ENCODE assay signal across 8 cellular contexts in genomic region chr3:16512435-16513140, GRCh38. TPM values are rescaled to one million over a fixed set of nuclear protein-coding genes. Genes with fewer than 3 reads are reported as not detected.
DNase-seq lines count a peak whose midpoint lies in the region; ATAC-seq and TF ChIP-seq lines count a peak whose summit lies in the region.

No MANE protein-coding gene starts in this region.

- peak; percentile 4 for ATAC-seq in GM21447 (IDR thresholded peaks at IDR 0.05; ENCODE audit: unreplicated experiment)

- no TSS peak for BruUV-seq in Caco-2 (replicated peaks; lab: Mats Ljungman, UMichigan)

- DNase-seq in Caco-2, result no peak
- DNase-seq in activated T-cell treated with anti-CD3 and anti-CD28 coated beads for 1 hour (ENCODE audit: low read depth), result peak; percentile 37
- DNase-seq in esophagus squamous epithelium (lab: John Stamatoyannopoulos, UW), result no peak
- DNase-seq in type B pancreatic cell (ENCODE audit: extremely low spot score, unreplicated experiment), result no peak
- no peak for DNase-seq in amygdala (lab: John Stamatoyannopoulos, UW)

- H3K4me1 ChIP-seq in Caco-2 (peaks cover 4% of the 10 kb centered on the region; the same call in 1 of the 2 replicates), Loucy (ENCODE audit: insufficient read depth, low read length, poor library complexity, severe bottlenecking) (peaks cover 87% of the 10 kb centered on the region), esophagus squamous epithelium (peaks cover 8 to 80% (median 52%) of the 10 kb centered on the region in 3 donors)

- 0% methylated on average over 7 to 8 of the region's 37 CpGs for WGBS in esophagus squamous epithelium, 2 donors

- H3K27ac Mint-ChIP-seq in Caco-2 (ENCODE audit: unreplicated experiment) (no peak overlapping the region), nephron (peak overlapping the region in 2 of 3 experiments; percentile 75 to 84), type B pancreatic cell (peak overlapping the region; percentile 34)

- TF ChIP-seq POLR2A in esophagus squamous epithelium (IDR thresholded peaks at IDR 0.05), result no peak

- H3K4me1 Mint-ChIP-seq in Caco-2 (ENCODE audit: low read depth, unreplicated experiment) (peaks cover 4% of the 10 kb centered on the region), nephron (peaks cover 55% of the 10 kb centered on the region), type B pancreatic cell (ENCODE audit: unreplicated experiment) (peaks cover 55% of the 10 kb centered on the region)

- H3K36me3 ChIP-seq in Caco-2 (ENCODE audit: control insufficient read depth, insufficient read depth, low read length) (no peaks in the 10 kb centered on the region; the same call in 1 of the 2 replicates), Loucy (ENCODE audit: insufficient read depth, low read length) (no peaks in the 10 kb centered on the region), esophagus squamous epithelium (no peaks in the 10 kb centered on the region)

- peaks cover 15% of the 10 kb centered on the region for H3F3A ChIP-seq in Loucy (ENCODE audit: low read depth)

- H3K27me3 Mint-ChIP-seq in Caco-2 (ENCODE audit: insufficient read depth, unreplicated experiment) (no peaks in the 10 kb centered on the region), nephron (ENCODE audit: low read depth) (peaks cover 26% of the 10 kb centered on the region), type B pancreatic cell (peaks cover 59% of the 10 kb centered on the region)

- no peaks in the 10 kb centered on the region for H3K36me3 Mint-ChIP-seq in Caco-2 (ENCODE audit: insufficient read depth, unreplicated experiment)
- no peaks in the 10 kb centered on the region for H3K36me3 Mint-ChIP-seq in nephron (ENCODE audit: low read depth)
- peaks cover 3% of the 10 kb centered on the region for H3K36me3 Mint-ChIP-seq in type B pancreatic cell

- H3K79me2 ChIP-seq in Loucy (ENCODE audit: insufficient read depth, low read length), result peaks cover 72% of the 10 kb centered on the region

- peak overlapping the region; percentile 95 for H3K9ac ChIP-seq in Loucy (ENCODE audit: low read depth, low read length, poor library complexity, severe bottlenecking)

- CTCF ChIA-PET in Caco-2 (lab: Charles Lee), result interaction anchor here (0.6 to 1.3 kb wide), 4 partner anchors 31 to 222 kb away, joined by 3 read pairs; no protein-coding TSS in a partner anchor

- no peaks in the 10 kb centered on the region for H3K9me3 Mint-ChIP-seq in Caco-2 (ENCODE audit: unreplicated experiment)
- peaks cover 2% of the 10 kb centered on the region for H3K9me3 Mint-ChIP-seq in nephron
- no peaks in the 10 kb centered on the region for H3K9me3 Mint-ChIP-seq in type B pancreatic cell

- peak overlapping the region; percentile 53; the same call in 1 of the 2 replicates for H2AFZ ChIP-seq in Loucy (ENCODE audit: low read length)

- intact Hi-C loops in Caco-2 (cut with micrococcal nuclease; ENCODE audit: unreplicated experiment), result loop anchor here (2.0 kb wide), 1 partner anchor 30 kb away; no protein-coding TSS in a partner anchor
- intact Hi-C loops in esophagus squamous epithelium (cut with DNase I), result no loop called here

- H3K9me2 ChIP-seq in Loucy (replicated peaks; ENCODE audit: low read depth, low read length), result no peaks in the 10 kb centered on the region

- POLR2A ChIA-PET in Caco-2 (lab: Charles Lee), result no interaction called here

- peak overlapping the region; percentile 98 for H3K4me2 ChIP-seq in Loucy (ENCODE audit: low read depth, low read length, poor library complexity, severe bottlenecking)

- H3K27ac ChIP-seq in esophagus squamous epithelium, result peak overlapping the region; percentile 73 to 90 (median 84)

- no peaks in the 10 kb centered on the region for H3K9me3 ChIP-seq in Caco-2
- no peaks in the 10 kb centered on the region for H3K9me3 ChIP-seq in Loucy (ENCODE audit: insufficient read depth, low read depth, low read length)
- H3K9me3 ChIP-seq in esophagus squamous epithelium, result no peaks in the 10 kb centered on the region

- TF ChIP-seq CTCF in Caco-2 (IDR thresholded peaks at IDR 0.05; ENCODE audit: insufficient read depth in 1 of 2, low read depth in 1 of 2, low read length in 1 of 2, severe bottlenecking in 1 of 2, unreplicated experiment in 1 of 2), result no peak
- TF ChIP-seq CTCF in Loucy (conservative IDR thresholded peaks at IDR 0.05; ENCODE audit: low read length), result peak; percentile 42; the same call in 1 of the 2 replicates
- TF ChIP-seq CTCF in esophagus squamous epithelium (IDR thresholded peaks at IDR 0.05), result no peak
- TF ChIP-seq CTCF in nephron (IDR thresholded peaks at IDR 0.05; ENCODE audit: unreplicated experiment in 3 of 3), result no peak
- no peak for TF ChIP-seq CTCF in type B pancreatic cell (conservative IDR thresholded peaks at IDR 0.05)

- peak overlapping the region; percentile 77 for H3K4me3 Mint-ChIP-seq in Caco-2 (ENCODE audit: unreplicated experiment)
- H3K4me3 Mint-ChIP-seq in nephron, result peak overlapping the region; percentile 83 to 93 (median 90)
- peak overlapping the region; percentile 90 for H3K4me3 Mint-ChIP-seq in type B pancreatic cell

- peaks cover 38% of the 10 kb centered on the region for H4K20me1 ChIP-seq in Loucy (ENCODE audit: insufficient read depth, low read length, poor library complexity, severe bottlenecking)

- H3K4me3 ChIP-seq in Caco-2 (ENCODE audit: low read depth, low read length) (peak overlapping the region; percentile 72), Loucy (ENCODE audit: low read length, poor library complexity, severe bottlenecking) (peak overlapping the region; percentile 83), esophagus squamous epithelium (peak overlapping the region; percentile 71 to 91 (median 73))

- H3K27me3 ChIP-seq in Caco-2 (replicated peaks; ENCODE audit: control insufficient read depth, insufficient read depth, low read length) (no peaks in the 10 kb centered on the region), Loucy (ENCODE audit: insufficient read depth, low read length, poor library complexity, severe bottlenecking) (no peaks in the 10 kb centered on the region), esophagus squamous epithelium (peaks cover 0 to 25% (median 0%) of the 10 kb centered on the region in 4 donors)

RNA-seq across cellular contexts. Expression of gene RFTN1, which starts 0.9 kb away (rescaled TPM):
- total RNA-seq in Caco-2 (2022), result 8.3 and 10.2 TPM in 2 replicates
- total RNA-seq in esophagus squamous epithelium, result 10 to 100 TPM in 2 of 4 donors, 1 to 10 TPM in 2; 5.0 to 22.7 (median 12.4) TPM
- 9.8 and 18.3 TPM in 2 replicates for total RNA-seq in type B pancreatic cell (ENCODE audit: low replicate concordance)
